In genomic region chr11:104163100-104164027, GRCh38 we compare ENCODE assay signal across 8 cellular contexts. TPM values are rescaled to one million over a fixed set of nuclear protein-coding genes. Genes with fewer than 3 reads are reported as not detected.
DNase-seq lines count a peak whose midpoint lies in the region; ATAC-seq and TF ChIP-seq lines count a peak whose summit lies in the region.

No MANE protein-coding gene starts in this region.

- H3K4me2 ChIP-seq in hepatocyte: peak overlapping the region; percentile 87

- H3K4me3 ChIP-seq in GM12864 (ENCODE audit: low read depth, low read length) (peak overlapping the region; percentile 59), hepatocyte (peak overlapping the region; percentile 65), sigmoid colon (peak overlapping the region; percentile 14 to 50 (median 38))

- DNase-seq in GM12864 (ENCODE audit: low read depth) (no peak), hepatocyte (ENCODE audit: low spot score) (peak; percentile 38), sigmoid colon (no peak), SK-N-DZ (ENCODE audit: low spot score) (no peak)
- no peak for DNase-seq in activated naive CD8-positive, alpha-beta T cell treated with anti-CD3 and anti-CD28 coated beads for 36 hours
- DNase-seq in activated effector memory CD4-positive, alpha-beta T cell treated with anti-CD3 and anti-CD28 coated beads, Interleukin-2, amount 50 U/mL, for 16 hours: no peak

- H3K4me3 Mint-ChIP-seq in activated naive CD8-positive, alpha-beta T cell treated with anti-CD3 and anti-CD28 coated beads for 36 hours: peak overlapping the region; percentile 66

- TF ChIP-seq POLR2A in sigmoid colon (IDR thresholded peaks at IDR 0.05): no peak

- peak overlapping the region; percentile 94 for H2AFZ ChIP-seq in hepatocyte

- H3K4me1 ChIP-seq in hepatocyte (ENCODE audit: insufficient read depth): peaks cover 6% of the 10 kb centered on the region
- peaks cover 0 to 13% (median 9%) of the 10 kb centered on the region in 4 donors for H3K4me1 ChIP-seq in sigmoid colon

- H3K9me3 ChIP-seq in hepatocyte (ENCODE audit: low read depth): no peaks in the 10 kb centered on the region
- no peaks in the 10 kb centered on the region for H3K9me3 ChIP-seq in sigmoid colon

- no peaks in the 10 kb centered on the region for H3K27me3 ChIP-seq in hepatocyte
- H3K27me3 ChIP-seq in sigmoid colon: peaks cover 0 to 6% (median 0%) of the 10 kb centered on the region in 3 donors

- peaks cover 5% of the 10 kb centered on the region for H3K4me1 Mint-ChIP-seq in activated naive CD8-positive, alpha-beta T cell treated with anti-CD3 and anti-CD28 coated beads for 36 hours

- WGBS in hepatocyte (ENCODE audit: low lambda C conversion rate, missing lambda C conversion rate): 4% methylated on average over 38 of the region's 38 CpGs
- WGBS in sigmoid colon, 2 donors: 3 to 4% methylated on average over 38 of the region's 38 CpGs

- no peak for TF ChIP-seq CTCF in GM12864 (IDR thresholded peaks at IDR 0.05; ENCODE audit: low read depth, low read length, missing control alignments)
- TF ChIP-seq CTCF in hepatocyte (IDR thresholded peaks at IDR 0.05; ENCODE audit: poor library complexity): peak; percentile 20
- TF ChIP-seq CTCF in sigmoid colon (IDR thresholded peaks at IDR 0.05): no peak

- no peaks in the 10 kb centered on the region for H3K9me2 ChIP-seq in hepatocyte (replicated peaks; ENCODE audit: insufficient read depth)

- intact Hi-C loops in sigmoid colon (cut with DNase I): loop anchor here (5.0 kb wide), 1 partner anchor 481 kb away; no protein-coding TSS in a partner anchor

- no peak overlapping the region for H3K27ac Mint-ChIP-seq in activated naive CD8-positive, alpha-beta T cell treated with anti-CD3 and anti-CD28 coated beads for 36 hours

- no peaks in the 10 kb centered on the region for H3K9me3 Mint-ChIP-seq in activated naive CD8-positive, alpha-beta T cell treated with anti-CD3 and anti-CD28 coated beads for 36 hours

- peak overlapping the region; percentile 21 for H3K27ac ChIP-seq in hepatocyte
- peak overlapping the region in 1 of 4 donors; percentile 7 for H3K27ac ChIP-seq in sigmoid colon

- H3K27me3 Mint-ChIP-seq in activated naive CD8-positive, alpha-beta T cell treated with anti-CD3 and anti-CD28 coated beads for 36 hours: peaks cover 43% of the 10 kb centered on the region

- H3K36me3 ChIP-seq in hepatocyte (replicated peaks; ENCODE audit: insufficient read depth, low read depth) (no peaks in the 10 kb centered on the region), sigmoid colon (no peaks in the 10 kb centered on the region)

- TF ChIP-seq EP300 in sigmoid colon (IDR thresholded peaks at IDR 0.05): no peak

- no peaks in the 10 kb centered on the region for H4K20me1 ChIP-seq in hepatocyte (ENCODE audit: insufficient read depth, poor library complexity, severe bottlenecking)

- no peaks in the 10 kb centered on the region for H3K36me3 Mint-ChIP-seq in activated naive CD8-positive, alpha-beta T cell treated with anti-CD3 and anti-CD28 coated beads for 36 hours

- H3K79me2 ChIP-seq in hepatocyte: peaks cover 3% of the 10 kb centered on the region

- ATAC-seq in HG03066 (IDR thresholded peaks at IDR 0.05; ENCODE audit: low read depth, unreplicated experiment) (peak; percentile 15), HG02623 (IDR thresholded peaks at IDR 0.05; ENCODE audit: unreplicated experiment) (no peak)

RNA-seq across cellular contexts. Expression of gene PDGFD, which starts 0.6 kb away (rescaled TPM):
- total RNA-seq in activated naive CD8-positive, alpha-beta T cell treated with anti-CD3 and anti-CD28 coated beads for 36 hours: not detected
- total RNA-seq in hepatocyte: 25.6 and 29.6 TPM in 2 replicates
- polyA plus RNA-seq in hepatocyte: 17.3 and 17.7 TPM in 2 replicates
- total RNA-seq in sigmoid colon: 10 to 100 TPM in 2 of 4 donors, 1 to 10 TPM in 2; 7.9 to 11.6 (median 10.2) TPM
- 1 to 10 TPM in 2 of 3 donors, under 1 TPM in 1; 0.69 to 2.4 (median 2.1) TPM for polyA plus RNA-seq in sigmoid colon
- polyA plus RNA-seq in SK-N-DZ (2014; cell fraction: cytosol; rRNA removed): 0.96 and 1.4 TPM in 2 replicates
- polyA plus RNA-seq in SK-N-DZ (2014; cell fraction: nucleus; rRNA removed): 0.63 and 0.69 TPM in 2 replicates

Comparison
In these comparisons a context has a peak if more than half of its experiments do, and no peak if none do; other contexts are left out.
1. RNA of gene PDGFD, which starts 0.6 kb away (total RNA-seq): 25.6 to 29.6 TPM in hepatocyte and 7.9 to 11.6 TPM in sigmoid colon; not detected in activated naive CD8-positive, alpha-beta T cell treated with anti-CD3 and anti-CD28 coated beads for 36 hours; every median in the first group is over 4 times any median in the second.
2. Peak in every context shown above with its lines, with median percentiles within 50 percentile points of each other: H3K4me3 ChIP-seq.